In the genomic region with DNA sequence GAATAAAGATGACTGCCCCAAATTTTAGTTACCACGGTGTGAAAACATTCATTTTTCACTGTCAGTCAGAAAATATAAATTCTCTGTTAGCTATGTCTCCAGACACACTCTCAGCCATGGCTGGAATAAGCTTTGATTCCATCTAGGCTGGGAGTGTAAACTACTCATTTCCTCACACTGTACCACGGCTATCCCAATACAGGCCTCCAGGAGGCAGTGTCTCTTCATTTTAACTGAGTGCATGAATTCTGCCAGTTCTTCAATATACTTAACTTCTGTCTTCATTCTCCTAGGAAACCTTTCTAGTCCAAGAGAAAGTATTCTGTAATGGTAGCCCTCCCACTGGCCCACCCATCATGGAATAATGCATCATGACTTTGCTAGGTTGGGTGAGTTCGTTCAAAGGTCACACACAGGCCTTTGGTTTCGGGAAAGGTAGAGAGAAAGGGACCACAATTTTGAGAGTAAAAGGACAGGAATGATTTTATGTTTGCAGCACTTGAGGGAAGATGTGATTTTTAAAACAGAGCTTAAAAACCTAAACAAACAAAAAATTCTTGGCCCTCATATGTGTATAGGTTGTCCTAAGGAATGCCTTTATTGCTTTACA, we compare ENCODE assay signal across 8 cellular contexts.
DNase-seq lines count a peak whose midpoint lies in the region; ATAC-seq and TF ChIP-seq lines count a peak whose summit lies in the region.

No MANE protein-coding gene starts in this region.

- no peaks in the 10 kb centered on the region for H3K27me3 ChIP-seq in PC-3 (ENCODE audit: low read length)

- no peak overlapping the region for H3K4me2 ChIP-seq in PC-3 (ENCODE audit: low read length)

- H3K27ac ChIP-seq in PC-3 (ENCODE audit: low read length) (no peak overlapping the region), caudate nucleus (ENCODE audit: low read depth, low read length) (no peak overlapping the region), substantia nigra (ENCODE audit: low read depth, low read length, poor library complexity, severe bottlenecking) (no peak overlapping the region)

- ATAC-seq in GM19452 (IDR thresholded peaks at IDR 0.05; ENCODE audit: unreplicated experiment) (peak; percentile 88), HG03442 (IDR thresholded peaks at IDR 0.05; ENCODE audit: unreplicated experiment) (peak; percentile 92), PC-3 (peak; percentile 90), left colon (peak; percentile 97)

- no peaks in the 10 kb centered on the region for H4K20me1 ChIP-seq in PC-3 (ENCODE audit: low read length)

- peak; percentile 89 for TF ChIP-seq CTCF in PC-3 (conservative IDR thresholded peaks at IDR 0.05; ENCODE audit: low read depth, low read length)

- H3K36me3 ChIP-seq in PC-3 (ENCODE audit: low read depth, low read length): no peaks in the 10 kb centered on the region

- no TSS peak for BruUV-seq in PC-3 (replicated peaks; lab: Mats Ljungman, UMichigan)

- H3K9me3 ChIP-seq in PC-3 (ENCODE audit: low read length): no peaks in the 10 kb centered on the region

- no peaks in the 10 kb centered on the region for H3K4me1 ChIP-seq in PC-3 (ENCODE audit: insufficient read depth, low read length)

- POLR2A ChIA-PET in PC-3 (lab: Charles Lee; ENCODE audit: unreplicated experiment): no interaction called here

- no peak overlapping the region for H2AFZ ChIP-seq in PC-3 (ENCODE audit: low read length)

- intact Hi-C loops in PC-3 (cut with micrococcal nuclease) (loop anchor here (1.0 kb wide), 2 partner anchors 145 to 293 kb away; no protein-coding TSS in a partner anchor), left colon (cut with DNase I, micrococcal nuclease) (loop anchor here in 1 of 2 donors (2.0 to 5.0 kb wide), 2 partner anchors 147 to 295 kb away; no protein-coding TSS in a partner anchor)

- DNase-seq in NCI-H345 (lab: John Stamatoyannopoulos, UW) (peak; percentile 31), NCI-H345 treated with DMSO at 0.1 percent for 48 hours (lab: John Stamatoyannopoulos, UW; ENCODE audit: unreplicated experiment) (no peak), PC-3 (peak; percentile 81), caudate nucleus (lab: John Stamatoyannopoulos, UW) (peak in 43 of 61 donors; percentile 7 to 87 (median 48)), left colon (peak in 1 of 2 donors; percentile 83), substantia nigra (lab: John Stamatoyannopoulos, UW) (peak in 37 of 49 donors; percentile 13 to 79 (median 52))

- H3K4me3 ChIP-seq in PC-3 (ENCODE audit: low read length): no peak overlapping the region

- H3K9me2 ChIP-seq in PC-3 (replicated peaks; ENCODE audit: low read length): no peaks in the 10 kb centered on the region

- H3K79me2 ChIP-seq in PC-3 (ENCODE audit: low read length): no peaks in the 10 kb centered on the region

- H3F3A ChIP-seq in PC-3 (ENCODE audit: low read length, unreplicated experiment): no peaks in the 10 kb centered on the region

- no peak overlapping the region for H3K9ac ChIP-seq in PC-3 (ENCODE audit: low read length)

- CTCF ChIA-PET in PC-3 (lab: Charles Lee): interaction anchor here (0.6 kb wide), 1 partner anchor 146 kb away, joined by 3 read pairs; no protein-coding TSS in a partner anchor
